1 cellular context compared by ENCODE assay signal in genomic region chr10:132037676-132037975, GRCh38.
TF ChIP-seq lines count a peak whose summit lies in the region.

No MANE protein-coding gene starts in this region.

TF ChIP-seq in SK-N-SH, 30 proteins besides CTCF, POLR2A, EP300 and RAD21 (continued from another document):
- TF ChIP-seq GABPA (IDR thresholded peaks at IDR 0.05; ENCODE audit: low read depth) (no peak), FOSL2 (IDR thresholded peaks at IDR 0.05; ENCODE audit: borderline replicate concordance, low read depth) (no peak), MAX (IDR thresholded peaks at IDR 0.05; ENCODE audit: low read depth) (no peak)
- TF ChIP-seq, protein P1, sequence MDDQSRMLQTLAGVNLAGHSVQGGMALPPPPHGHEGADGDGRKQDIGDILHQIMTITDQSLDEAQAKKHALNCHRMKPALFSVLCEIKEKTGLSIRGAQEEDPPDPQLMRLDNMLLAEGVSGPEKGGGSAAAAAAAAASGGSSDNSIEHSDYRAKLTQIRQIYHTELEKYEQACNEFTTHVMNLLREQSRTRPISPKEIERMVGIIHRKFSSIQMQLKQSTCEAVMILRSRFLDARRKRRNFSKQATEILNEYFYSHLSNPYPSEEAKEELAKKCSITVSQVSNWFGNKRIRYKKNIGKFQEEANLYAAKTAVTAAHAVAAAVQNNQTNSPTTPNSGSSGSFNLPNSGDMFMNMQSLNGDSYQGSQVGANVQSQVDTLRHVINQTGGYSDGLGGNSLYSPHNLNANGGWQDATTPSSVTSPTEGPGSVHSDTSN (IDR thresholded peaks at IDR 0.05) = no peak
- TF ChIP-seq, protein P2, sequence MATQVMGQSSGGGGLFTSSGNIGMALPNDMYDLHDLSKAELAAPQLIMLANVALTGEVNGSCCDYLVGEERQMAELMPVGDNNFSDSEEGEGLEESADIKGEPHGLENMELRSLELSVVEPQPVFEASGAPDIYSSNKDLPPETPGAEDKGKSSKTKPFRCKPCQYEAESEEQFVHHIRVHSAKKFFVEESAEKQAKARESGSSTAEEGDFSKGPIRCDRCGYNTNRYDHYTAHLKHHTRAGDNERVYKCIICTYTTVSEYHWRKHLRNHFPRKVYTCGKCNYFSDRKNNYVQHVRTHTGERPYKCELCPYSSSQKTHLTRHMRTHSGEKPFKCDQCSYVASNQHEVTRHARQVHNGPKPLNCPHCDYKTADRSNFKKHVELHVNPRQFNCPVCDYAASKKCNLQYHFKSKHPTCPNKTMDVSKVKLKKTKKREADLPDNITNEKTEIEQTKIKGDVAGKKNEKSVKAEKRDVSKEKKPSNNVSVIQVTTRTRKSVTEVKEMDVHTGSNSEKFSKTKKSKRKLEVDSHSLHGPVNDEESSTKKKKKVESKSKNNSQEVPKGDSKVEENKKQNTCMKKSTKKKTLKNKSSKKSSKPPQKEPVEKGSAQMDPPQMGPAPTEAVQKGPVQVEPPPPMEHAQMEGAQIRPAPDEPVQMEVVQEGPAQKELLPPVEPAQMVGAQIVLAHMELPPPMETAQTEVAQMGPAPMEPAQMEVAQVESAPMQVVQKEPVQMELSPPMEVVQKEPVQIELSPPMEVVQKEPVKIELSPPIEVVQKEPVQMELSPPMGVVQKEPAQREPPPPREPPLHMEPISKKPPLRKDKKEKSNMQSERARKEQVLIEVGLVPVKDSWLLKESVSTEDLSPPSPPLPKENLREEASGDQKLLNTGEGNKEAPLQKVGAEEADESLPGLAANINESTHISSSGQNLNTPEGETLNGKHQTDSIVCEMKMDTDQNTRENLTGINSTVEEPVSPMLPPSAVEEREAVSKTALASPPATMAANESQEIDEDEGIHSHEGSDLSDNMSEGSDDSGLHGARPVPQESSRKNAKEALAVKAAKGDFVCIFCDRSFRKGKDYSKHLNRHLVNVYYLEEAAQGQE (IDR thresholded peaks at IDR 0.05; ENCODE audit: low read depth, low read length) = no peak
